In the genomic region with DNA sequence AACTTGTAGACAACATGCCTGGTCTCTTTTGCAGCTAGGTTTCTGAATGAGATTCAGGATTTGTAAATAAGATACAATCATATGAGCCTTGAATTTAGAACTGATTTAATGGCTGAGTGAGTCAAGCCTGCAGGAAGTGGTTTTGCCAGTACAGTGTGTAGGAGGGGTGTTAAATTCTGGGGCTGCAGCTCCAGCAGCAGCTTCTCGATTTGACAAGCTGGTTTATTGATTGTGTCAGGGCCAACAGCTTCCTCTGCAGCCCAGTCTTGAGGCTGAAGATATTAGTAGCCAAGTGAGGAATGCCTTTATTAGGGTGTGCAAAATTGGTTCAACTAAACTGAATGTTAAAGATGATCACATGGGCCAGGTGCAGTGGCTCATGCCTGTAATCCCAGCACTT, we compare ENCODE assay signal across 9 cellular contexts. TPM values are rescaled to one million over a fixed set of nuclear protein-coding genes. Genes with fewer than 3 reads are reported as not detected.
DNase-seq lines count a peak whose midpoint lies in the region; ATAC-seq, FAIRE-seq and TF ChIP-seq lines count a peak whose summit lies in the region.
"Had no signal": no experiment of that assay in that cellular context is flagged by ENCODE, and none has a peak within 500 bp of the region (broad histone marks: within the 10 kb centered on the region; RNA-seq: fewer than 3 reads in every experiment).

No MANE protein-coding gene starts in this region.

- no TSS peak for BruUV-seq in Calu3 (replicated peaks; lab: Mats Ljungman, UMichigan)

- no peaks in the 10 kb centered on the region for H3K36me3 Mint-ChIP-seq in Calu3 (ENCODE audit: insufficient read depth, unreplicated experiment)

- DNase-seq in Calu3 (peak; percentile 29), RWPE1 (ENCODE audit: low spot score) (peak; percentile 59), choroid plexus epithelial cell (ENCODE audit: low read depth) (peak; percentile 52), NCI-H1092 treated with DMSO at 0.1 percent for 48 hours (lab: John Stamatoyannopoulos, UW) (no peak), RCC 7860 (ENCODE audit: low spot score) (no peak), spleen (no peak)
- peak; percentile 26 to 30 for DNase-seq in stimulated activated CD4-positive, alpha-beta T cell treated with anti-CD3 and anti-CD28 coated beads, Interleukin-12 subunit alpha, Interleukin-12 subunit beta, amount 100 ng/mL, for 24 hours (ENCODE audit: low read depth in 2 of 2)

- intact Hi-C loops in Calu3 (cut with micrococcal nuclease; ENCODE audit: unreplicated experiment), result no loop called here
- intact Hi-C loops in spleen (cut with DNase I; ENCODE audit: low total_unique reads), result no loop called here

- H3K9me3 ChIP-seq in spleen, result no peaks in the 10 kb centered on the region

- no peaks in the 10 kb centered on the region for H3K27me3 ChIP-seq in spleen (replicated peaks in 1 of 7)

- TF ChIP-seq CTCF in Calu3 (IDR thresholded peaks at IDR 0.05; ENCODE audit: unreplicated experiment), result no peak
- no peak for TF ChIP-seq CTCF in RWPE1 (conservative IDR thresholded peaks at IDR 0.05; ENCODE audit: low read depth)
- TF ChIP-seq CTCF in choroid plexus epithelial cell (conservative IDR thresholded peaks at IDR 0.05; ENCODE audit: low read depth, low read length), result no peak
- no peak for TF ChIP-seq CTCF in spleen (IDR thresholded peaks at IDR 0.05 in 8 of 11, conservative IDR thresholded peaks at IDR 0.05 in 3 of 11)

- no peaks in the 10 kb centered on the region for H3K4me1 Mint-ChIP-seq in Calu3 (ENCODE audit: low read depth, unreplicated experiment)
- H3K4me1 Mint-ChIP-seq: WTC11 had no signal

- no peak for ATAC-seq in HG03280 (IDR thresholded peaks at IDR 0.05; ENCODE audit: unreplicated experiment)
- ATAC-seq: WTC11 had no signal

- POLR2A ChIA-PET in RWPE1 (lab: Yijun Ruan, JAX; ENCODE audit: low non-redundant PET), result no interaction called here

- H3K4me3 ChIP-seq in choroid plexus epithelial cell (ENCODE audit: low read depth, low read length) (no peak overlapping the region), spleen (no peak overlapping the region)

- no peaks in the 10 kb centered on the region for H3K36me3 ChIP-seq in spleen

- no peak for TF ChIP-seq POLR2A in spleen (IDR thresholded peaks at IDR 0.05)

- CTCF ChIA-PET in Calu3 (lab: Charles Lee), result interaction anchor here (0.7 to 1.0 kb wide), 2 partner anchors 11 to 84 kb away, joined by 3 read pairs; no protein-coding TSS in a partner anchor
- CTCF ChIA-PET in RWPE1 (lab: Yijun Ruan, JAX), result no interaction called here

- H3K27ac ChIP-seq in RWPE1 (no peak overlapping the region), spleen (peak overlapping the region in 4 of 8 donors; percentile 24 to 33 (median 29))

- WGBS in spleen, 5 donors, result 0 to 7% (median 2%) methylated on average over 1 of the region's 1 CpG

- no peak overlapping the region for H3K4me3 Mint-ChIP-seq in Calu3 (ENCODE audit: low read depth, unreplicated experiment)
- H3K4me3 Mint-ChIP-seq: WTC11 had no signal

- peaks cover 18 to 43% (median 35%) of the 10 kb centered on the region in 6 donors for H3K4me1 ChIP-seq in spleen

- H3K27ac Mint-ChIP-seq in Calu3 (ENCODE audit: unreplicated experiment), result no peak overlapping the region
- H3K27ac Mint-ChIP-seq: WTC11 had no signal

- peaks cover 17% of the 10 kb centered on the region for H3K27me3 Mint-ChIP-seq in Calu3 (ENCODE audit: unreplicated experiment)

- no peaks in the 10 kb centered on the region for H3K9me3 Mint-ChIP-seq in Calu3 (ENCODE audit: low read depth, unreplicated experiment)

- FAIRE-seq in RCC 7860 (lab: Jason Lieb, UNC), result no peak

RNA-seq across cellular contexts. Expression of gene PLA2G5, which starts 11.5 kb away (rescaled TPM):
- total RNA-seq in Calu3 (2022) (not detected in 2 replicates), spleen (1 to 10 TPM in 2 of 7 donors, under 1 TPM in 2, not detected in 3; 0.34 to 1.1 (median 0.89) TPM)
- polyA plus RNA-seq in spleen, result 1 to 10 TPM in 1 of 3 donors, under 1 TPM in 2; 0.83 to 2.0 (median 0.89) TPM
- total RNA-seq: WTC11 had no signal

Comparison
In these comparisons a context has a peak if more than half of its experiments do, and no peak if none do; other contexts are left out.
1. DNase-seq: peak in Calu3 (single experiment), RWPE1 (single experiment), choroid plexus epithelial cell (single experiment) and stimulated activated CD4-positive, alpha-beta T cell treated with anti-CD3 and anti-CD28 coated beads, Interleukin-12 subunit alpha, Interleukin-12 subunit beta, amount 100 ng/mL, for 24 hours (2 of 2); none in NCI-H1092 treated with DMSO at 0.1 percent for 48 hours (single experiment), RCC 7860 (single experiment) and spleen (single experiment).